In genomic region chr17:75113798-75114551, GRCh38 we compare ENCODE assay signal across 1 cellular context.
TF ChIP-seq lines count a peak whose summit lies in the region.

No MANE protein-coding gene starts in this region.

TF ChIP-seq in K562, 482 proteins besides CTCF, POLR2A, EP300 and RAD21 (continued from another document and continues in another):
- TF ChIP-seq ZBTB11 (CRISPR knock-in tag; IDR thresholded peaks at IDR 0.05) (peak in 1 of 3 experiments; percentile 50; a peak in 1 of 6 replicates), CXXC5 (CRISPR knock-in tag; IDR thresholded peaks at IDR 0.05) (no peak), GTF2A2 (tag; IDR thresholded peaks at IDR 0.05) (no peak), ZNF436 (CRISPR knock-in tag; IDR thresholded peaks at IDR 0.05) (no peak), CBFB (CRISPR knock-in tag; IDR thresholded peaks at IDR 0.05) (no peak), FOXA1 (IDR thresholded peaks at IDR 0.05; ENCODE audit: borderline replicate concordance) (no peak), NR2C2 (CRISPR knock-in tag; IDR thresholded peaks at IDR 0.05) (no peak), NR2C2 (tag; IDR thresholded peaks at IDR 0.05) (no peak), PPARD (CRISPR knock-in tag; IDR thresholded peaks at IDR 0.05) (no peak), ETV1 (tag; conservative IDR thresholded peaks at IDR 0.05; ENCODE audit: low read depth) (peak; percentile 72), ARNT (IDR thresholded peaks at IDR 0.05) (no peak), ETV6 (IDR thresholded peaks at IDR 0.05; ENCODE audit: borderline replicate concordance in 1 of 2, low read depth in 2 of 2, low read length in 1 of 2) (peak; percentile 42 to 50; a peak in 1 of 4 replicates), ETV6 (CRISPR knock-in tag; IDR thresholded peaks at IDR 0.05; ENCODE audit: borderline replicate concordance) (no peak), GABPA (tag; conservative IDR thresholded peaks at IDR 0.05; ENCODE audit: low read depth) (peak; percentile 72), ZNF707 (CRISPR knock-in tag; conservative IDR thresholded peaks at IDR 0.05) (no peak), MECOM (CRISPR knock-in tag; IDR thresholded peaks at IDR 0.05) (no peak), MEIS2 (IDR thresholded peaks at IDR 0.05; ENCODE audit: partially characterized antibody) (no peak), JUN (IDR thresholded peaks at IDR 0.05; ENCODE audit: borderline replicate concordance, low read depth, low read length) (no peak), JUN (CRISPR knock-in tag; IDR thresholded peaks at IDR 0.05; ENCODE audit: borderline replicate concordance) (no peak), SMC3 (conservative IDR thresholded peaks at IDR 0.05; ENCODE audit: insufficient read depth, low read depth, low read length) (peak; percentile 93), PRPF4 (IDR thresholded peaks at IDR 0.05; ENCODE audit: insufficient read depth, low read depth, low read length, poor library complexity, severe bottlenecking) (no peak), ZBTB26 (CRISPR knock-in tag; IDR thresholded peaks at IDR 0.05) (no peak), BCOR (IDR thresholded peaks at IDR 0.05) (no peak), KDM4B (IDR thresholded peaks at IDR 0.05; ENCODE audit: borderline replicate concordance in 2 of 2, low read depth in 1 of 2) (no peak), ZNF766 (CRISPR knock-in tag; conservative IDR thresholded peaks at IDR 0.05) (0 out of 2 replicates have a peak, but pooled peaks have one; percentile 49), KLF1 (tag; IDR thresholded peaks at IDR 0.05) (no peak), ZNF655 (CRISPR knock-in tag; IDR thresholded peaks at IDR 0.05) (no peak), ZNF668 (CRISPR knock-in tag; IDR thresholded peaks at IDR 0.05) (peak; percentile 37; the same call in 1 of the 2 replicates), TCF7L2 (IDR thresholded peaks at IDR 0.05; ENCODE audit: low read depth, low read length) (no peak), ZSCAN29 (IDR thresholded peaks at IDR 0.05) (no peak), FOXK1 (CRISPR knock-in tag; IDR thresholded peaks at IDR 0.05; ENCODE audit: borderline replicate concordance) (no peak), ZNF212 (CRISPR knock-in tag; IDR thresholded peaks at IDR 0.05) (no peak), CHCHD3 (CRISPR knock-in tag; IDR thresholded peaks at IDR 0.05) (no peak), TAL1 (IDR thresholded peaks at IDR 0.05) (no peak), ATF1 (CRISPR knock-in tag; IDR thresholded peaks at IDR 0.05) (no peak), ATF1 (tag; IDR thresholded peaks at IDR 0.05) (peak; percentile 46; the same call in 1 of the 2 replicates), SRSF1 (IDR thresholded peaks at IDR 0.05; ENCODE audit: low read depth, low read length) (no peak), NCOA4 (IDR thresholded peaks at IDR 0.05; ENCODE audit: partially characterized antibody) (no peak), ELF1 (tag; IDR thresholded peaks at IDR 0.05) (peak; percentile 78), ZNF280A (IDR thresholded peaks at IDR 0.05; ENCODE audit: low read depth, partially characterized antibody) (no peak), ATF7 (IDR thresholded peaks at IDR 0.05) (peak; percentile 66; the same call in 1 of the 2 replicates), HOMEZ (CRISPR knock-in tag; IDR thresholded peaks at IDR 0.05) (no peak), JUNB (CRISPR knock-in tag; conservative IDR thresholded peaks at IDR 0.05) (no peak), ZNF41 (CRISPR knock-in tag; conservative IDR thresholded peaks at IDR 0.05) (no peak), TCF15 (CRISPR knock-in tag; IDR thresholded peaks at IDR 0.05) (no peak), PBX2 (CRISPR knock-in tag; IDR thresholded peaks at IDR 0.05; ENCODE audit: low read depth) (no peak), PBX2 (tag; conservative IDR thresholded peaks at IDR 0.05; ENCODE audit: low read depth) (no peak), ZNF239 (CRISPR knock-in tag; IDR thresholded peaks at IDR 0.05) (no peak), TFAP4 (CRISPR knock-in tag; IDR thresholded peaks at IDR 0.05; ENCODE audit: borderline replicate concordance) (peak; percentile 83), PRDM10 (IDR thresholded peaks at IDR 0.05; ENCODE audit: partially characterized antibody) (no peak), TAF9B (IDR thresholded peaks at IDR 0.05; ENCODE audit: partially characterized antibody) (no peak), MAFF (IDR thresholded peaks at IDR 0.05; ENCODE audit: low read length) (no peak), MED1 (CRISPR knock-in tag; IDR thresholded peaks at IDR 0.05; ENCODE audit: borderline replicate concordance) (no peak), NR3C1 (CRISPR knock-in tag; IDR thresholded peaks at IDR 0.05) (no peak), ZNF165 (CRISPR knock-in tag; IDR thresholded peaks at IDR 0.05; ENCODE audit: borderline replicate concordance) (no peak), KDM2B (CRISPR knock-in tag; IDR thresholded peaks at IDR 0.05) (no peak)
